ENCODE assay signal across 27 cellular contexts in the genomic region with DNA sequence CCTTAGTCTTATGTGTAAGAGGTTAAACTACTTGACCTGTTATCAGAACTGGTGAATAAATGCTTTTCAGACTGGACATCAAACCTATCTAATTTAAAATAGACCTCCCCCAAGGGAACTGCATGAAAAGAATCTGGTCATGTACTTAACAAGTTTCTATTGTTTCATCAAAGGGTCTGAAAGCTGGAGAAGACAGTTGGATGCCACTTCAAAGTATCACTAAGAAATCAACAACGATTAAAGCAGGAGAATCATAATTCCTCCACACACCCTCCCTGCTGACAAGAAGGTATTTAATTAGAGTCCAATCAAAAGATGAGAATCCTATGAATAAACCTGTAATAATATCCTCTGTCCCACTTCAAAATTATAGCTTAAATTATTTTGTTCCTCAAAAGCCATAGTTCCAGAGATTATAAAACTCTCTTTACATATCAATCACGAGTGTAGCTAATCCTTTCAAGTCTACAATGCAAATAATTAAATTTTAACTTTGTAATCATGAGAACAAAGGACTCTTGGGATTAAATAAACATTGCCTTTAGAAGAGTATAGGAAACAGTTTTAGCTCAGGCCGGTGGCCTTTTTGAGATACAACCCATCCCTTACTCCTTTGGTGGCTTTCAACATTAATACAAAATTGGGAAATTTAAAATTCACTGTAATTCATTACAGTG.
"Had no signal": no experiment of that assay in that cellular context is flagged by ENCODE, and none has a peak within 500 bp of the region (broad histone marks: within the 10 kb centered on the region; RNA-seq: fewer than 3 reads in every experiment).

No MANE protein-coding gene starts in this region.

- H3K4me3 Mint-ChIP-seq: activated CD4-positive, alpha-beta T cell treated with anti-CD3 and anti-CD28 coated beads, Interleukin-2, amount 10 ng/mL, durations not matched to agents 7 days and 5 days; activated CD8-positive, alpha-beta memory T cell treated with anti-CD3 and anti-CD28 coated beads, Interleukin-2, amount 10 ng/mL, durations not matched to agents 7 days and 5 days; activated CD8-positive, alpha-beta T cell treated with anti-CD3 and anti-CD28 coated beads for 36 hours; activated naive CD4-positive, alpha-beta T cell treated with anti-CD3 and anti-CD28 coated beads, Interleukin-2, amount 50 U/mL, for 24 hours; endodermal cell; natural killer cell; T-helper 2 cell treated with Interferon-gamma antibody and Interleukin-4, amounts not matched to agents 5 μg/mL and 100 μg/mL, for 36 hours; type B pancreatic cell had no signal

- H3K27me3 Mint-ChIP-seq: activated CD4-positive, alpha-beta T cell treated with anti-CD3 and anti-CD28 coated beads, Interleukin-2, amount 10 ng/mL, durations not matched to agents 7 days and 5 days; activated CD8-positive, alpha-beta memory T cell treated with anti-CD3 and anti-CD28 coated beads, Interleukin-2, amount 10 ng/mL, durations not matched to agents 7 days and 5 days; activated CD8-positive, alpha-beta T cell treated with anti-CD3 and anti-CD28 coated beads for 36 hours; activated naive CD4-positive, alpha-beta T cell treated with anti-CD3 and anti-CD28 coated beads, Interleukin-2, amount 50 U/mL, for 24 hours; type B pancreatic cell had no signal

- H3K27ac ChIP-seq: ascending aorta, gastroesophageal sphincter, pancreas, psoas muscle, right atrium auricular region, thoracic aorta, WERI-Rb-1 had no signal

- H3K27me3 ChIP-seq: ascending aorta, gastroesophageal sphincter, pancreas, right atrium auricular region had no signal

- H3K27ac Mint-ChIP-seq: activated CD4-positive, alpha-beta T cell treated with anti-CD3 and anti-CD28 coated beads, Interleukin-2, amount 10 ng/mL, durations not matched to agents 7 days and 5 days; activated CD8-positive, alpha-beta memory T cell treated with anti-CD3 and anti-CD28 coated beads, Interleukin-2, amount 10 ng/mL, durations not matched to agents 7 days and 5 days; activated CD8-positive, alpha-beta T cell treated with anti-CD3 and anti-CD28 coated beads for 36 hours; activated naive CD4-positive, alpha-beta T cell treated with anti-CD3 and anti-CD28 coated beads, Interleukin-2, amount 50 U/mL, for 24 hours; endodermal cell; T-helper 2 cell treated with Interferon-gamma antibody and Interleukin-4, amounts not matched to agents 5 μg/mL and 100 μg/mL, for 36 hours; type B pancreatic cell had no signal

- FAIRE-seq: colon, pancreas had no signal

- H3K9me3 Mint-ChIP-seq: activated CD8-positive, alpha-beta T cell treated with anti-CD3 and anti-CD28 coated beads for 36 hours; activated naive CD4-positive, alpha-beta T cell treated with anti-CD3 and anti-CD28 coated beads, Interleukin-2, amount 50 U/mL, for 24 hours; endodermal cell; natural killer cell; T-helper 2 cell treated with Interferon-gamma antibody and Interleukin-4, amounts not matched to agents 5 μg/mL and 100 μg/mL, for 36 hours; type B pancreatic cell had no signal

- H3K9me3 ChIP-seq: ascending aorta, gastroesophageal sphincter, pancreas, psoas muscle, right atrium auricular region, thoracic aorta had no signal

- H3K36me3 ChIP-seq: ascending aorta, gastroesophageal sphincter, pancreas, right atrium auricular region, thoracic aorta, WERI-Rb-1 had no signal

- DNase-seq: activated CD4-positive, alpha-beta T cell treated with anti-CD3 and anti-CD28 coated beads, Interleukin-2, amount 10 ng/mL, durations not matched to agents 7 days and 5 days; activated CD4-positive, CD25-positive, alpha-beta regulatory T cell treated with anti-CD3 and anti-CD28 coated beads, Interleukin-2, amount 50 U/mL, for 72 hours; activated CD8-positive, alpha-beta memory T cell treated with anti-CD3 and anti-CD28 coated beads, Interleukin-2, amount 10 ng/mL, durations not matched to agents 7 days and 5 days; activated CD8-positive, alpha-beta T cell treated with anti-CD3 and anti-CD28 coated beads for 36 hours; activated gamma-delta T cell treated with Interleukin-2 at 50 U/mL for 16 hours; activated T-cell treated with anti-CD3 and anti-CD28 coated beads, Interleukin-2, amount 50 U/mL, for 1 hour; central memory CD4-positive, alpha-beta T cell; endodermal cell; head of caudate nucleus; hypothalamus; left ventricle myocardium superior; mammary epithelial cell; midbrain; natural killer cell; pancreas; psoas muscle; stimulated activated CD4-positive, alpha-beta T cell treated with anti-CD3 and anti-CD28 coated beads, Interleukin-4, amount 100 ng/mL, for 24 hours; stimulated activated naive CD4-positive, alpha-beta T cell treated with Interleukin-2 at 50 U/mL for 16 hours; WERI-Rb-1 had no signal

- H3K4me3 ChIP-seq: ascending aorta, gastroesophageal sphincter, pancreas, psoas muscle, right atrium auricular region, thoracic aorta had no signal

- H3K4me1 ChIP-seq: pancreas, psoas muscle had no signal

- H3K36me3 Mint-ChIP-seq: natural killer cell had no signal
